In genomic region chr7:139341058-139341775, GRCh38 we compare ENCODE assay signal across 8 cellular contexts. TPM values are rescaled to one million over a fixed set of nuclear protein-coding genes. Genes with fewer than 3 reads are reported as not detected.
DNase-seq lines count a peak whose midpoint lies in the region; ATAC-seq and TF ChIP-seq lines count a peak whose summit lies in the region.

FMC1 (plus strand) TSS chr7:139341337; CDS start chr7:139341385, 48 bp downstream.

- H3K27me3 Mint-ChIP-seq in activated B cell treated with CpG ODN at 0.5 μM for 24 hours = peaks cover 8% of the 10 kb centered on the region

- peaks cover 44% of the 10 kb centered on the region for H3K4me1 Mint-ChIP-seq in activated B cell treated with CpG ODN at 0.5 μM for 24 hours

- peak within 1 kb of the TSS; percentile 100 for H3K27ac ChIP-seq in caudate nucleus (ENCODE audit: low read depth, low read length)

- intact Hi-C loops in activated B cell treated with CpG ODN at 0.5 μM for 24 hours (cut with micrococcal nuclease) = loop anchor here (2.0 to 5.0 kb wide), 4 partner anchors 1056 to 1674 kb away; partner anchors contain the start of genes CREB3L2, MRPS33, NDUFB2 and SLC37A3

- CTCF ChIA-PET in activated B cell treated with CpG ODN at 0.5 μM for 24 hours (lab: Charles Lee) = interaction anchor here (1.3 kb wide), 1 partner anchor 19 kb away, joined by 5 read pairs; the partner anchor contains the start of gene LUC7L2

- DNase-seq in AG09319 (ENCODE audit: extremely low read depth, low read depth) = peak; percentile 87
- peak; percentile 80 for DNase-seq in NCI-H2196 treated with DMSO at 0.1 percent for 48 hours (lab: John Stamatoyannopoulos, UW; ENCODE audit: unreplicated experiment)
- DNase-seq in activated B cell treated with CpG ODN at 0.5 μM for 24 hours = peak; percentile 74
- peak; percentile 60 to 98 (median 92) for DNase-seq in caudate nucleus (lab: John Stamatoyannopoulos, UW)
- peak; percentile 95 for DNase-seq in islet precursor cell
- peak; percentile 75 for DNase-seq in stimulated activated CD4-positive, alpha-beta T cell treated with anti-CD3 and anti-CD28 coated beads, Interleukin-12 subunit alpha, Interleukin-12 subunit beta, amount 100 ng/mL, for 4 hours

- peaks cover 23% of the 10 kb centered on the region for H3K36me3 Mint-ChIP-seq in activated B cell treated with CpG ODN at 0.5 μM for 24 hours (ENCODE audit: low read depth)

- ATAC-seq in GM18907 (IDR thresholded peaks at IDR 0.05; ENCODE audit: unreplicated experiment) (peak; percentile 61), HG03139 (IDR thresholded peaks at IDR 0.05; ENCODE audit: unreplicated experiment) (peak; percentile 48), activated B cell treated with CpG ODN at 0.5 μM for 24 hours (ENCODE audit: low read depth) (peak; percentile 61)

- POLR2A ChIA-PET in activated B cell treated with CpG ODN at 0.5 μM for 24 hours (lab: Charles Lee) = interaction anchor here (0.6 to 5.9 kb wide), 5 partner anchors 13 to 247 kb away, joined by 3 to 99 read pairs (median 7); partner anchors contain the start of gene LUC7L2

- peaks cover 5% of the 10 kb centered on the region for H3K9me3 Mint-ChIP-seq in activated B cell treated with CpG ODN at 0.5 μM for 24 hours

- peak within 1 kb of the TSS; percentile 96 for H3K4me3 Mint-ChIP-seq in activated B cell treated with CpG ODN at 0.5 μM for 24 hours

- peak; percentile 16; the same call in 1 of the 2 replicates for TF ChIP-seq CTCF in AG09319 (IDR thresholded peaks at IDR 0.05; ENCODE audit: low read depth, low read length)
- TF ChIP-seq CTCF in activated B cell treated with CpG ODN at 0.5 μM for 24 hours (IDR thresholded peaks at IDR 0.05) = no peak

- H3K27ac Mint-ChIP-seq in activated B cell treated with CpG ODN at 0.5 μM for 24 hours = peak within 1 kb of the TSS; percentile 100

RNA-seq across cellular contexts. Expression of gene FMC1, which starts in this region (rescaled TPM):
- 8.6 and 11.8 TPM in 2 replicates for total RNA-seq in activated B cell treated with CpG ODN at 0.5 μM for 24 hours

Comparison
In these comparisons a context has a peak if more than half of its experiments do, and no peak if none do; other contexts are left out.
1. Peak in every context shown above with its lines: DNase-seq, ATAC-seq and H3K27ac ChIP-seq.